Comparison of ENCODE assay signal across 24 cellular contexts in the genomic region with DNA sequence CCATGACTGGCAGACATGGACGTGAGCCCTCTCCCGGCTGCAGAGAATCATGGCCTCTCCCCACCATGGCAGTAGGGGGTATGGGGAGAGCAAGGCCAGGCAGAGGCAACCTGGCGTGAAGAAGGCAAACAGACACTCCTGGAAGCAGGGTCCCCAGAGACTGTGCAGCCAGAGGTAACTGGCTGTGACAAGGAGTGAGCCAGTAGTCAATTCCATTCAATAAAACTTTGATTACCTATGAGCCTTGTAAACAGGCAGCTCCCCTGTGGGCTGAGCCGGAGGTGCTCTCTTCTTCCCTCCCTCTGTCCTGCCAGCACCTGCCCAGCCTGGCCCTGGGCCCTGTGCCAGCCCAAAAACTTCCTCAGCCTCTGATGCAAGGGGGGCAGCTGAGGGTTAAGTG. TPM values are rescaled to one million over a fixed set of nuclear protein-coding genes. Genes with fewer than 3 reads are reported as not detected.
A peak's percentile ranks its signal among the peaks of the same experiment; 100 is the strongest.
DNase-seq lines count a peak whose midpoint lies in the region; FAIRE-seq and TF ChIP-seq lines count a peak whose summit lies in the region.
"Had no signal": no experiment of that assay in that cellular context is flagged by ENCODE, and none has a peak within 500 bp of the region (broad histone marks: within the 10 kb centered on the region; RNA-seq: fewer than 3 reads in every experiment).

No MANE protein-coding gene starts in this region.

- H3K36me3 ChIP-seq in BE2C (no peaks in the 10 kb centered on the region), WERI-Rb-1 (peaks cover 4% of the 10 kb centered on the region; the same call in 1 of the 2 replicates)
- H3K36me3 ChIP-seq: uterus had no signal

- H3K27me3 ChIP-seq in BE2C (no peaks in the 10 kb centered on the region), WERI-Rb-1 (ENCODE audit: insufficient read depth, low read depth, severe bottlenecking) (no peaks in the 10 kb centered on the region)
- H3K27me3 ChIP-seq: uterus had no signal

- H3K4me3 ChIP-seq in BE2C (ENCODE audit: low read depth, low read length) (no peak overlapping the region), WERI-Rb-1 (ENCODE audit: low read depth, low read length) (no peak overlapping the region)
- H3K4me3 ChIP-seq: uterus had no signal

- peak; percentile 63 for DNase-seq in BE2C
- DNase-seq in NCI-H1436 (lab: John Stamatoyannopoulos, UW): peak; percentile 94
- peak; percentile 38 for DNase-seq in NCI-H2196 treated with DMSO at 0.1 percent for 48 hours (lab: John Stamatoyannopoulos, UW; ENCODE audit: unreplicated experiment)
- DNase-seq in WERI-Rb-1: no peak
- DNase-seq in CD1c-positive myeloid dendritic cell (ENCODE audit: extremely low spot score): no peak
- DNase-seq in activated T-cell treated with anti-CD3 and anti-CD28 coated beads, Interleukin-2, amount 50 U/mL, for 48 hours: no peak
- no peak for DNase-seq in NOMO-1 treated with DMSO at 0.1 percent for 48 hours (lab: John Stamatoyannopoulos, UW; ENCODE audit: unreplicated experiment)
- DNase-seq in frontal cortex (ENCODE audit: low spot score in 2 of 2): no peak
- DNase-seq: 8988T; activated CD8-positive, alpha-beta T cell treated with anti-CD3 and anti-CD28 coated beads for 36 hours; activated naive CD4-positive, alpha-beta T cell treated with anti-CD3 and anti-CD28 coated beads, Interleukin-2, amount 50 U/mL, for 16 hours; activated T-cell treated with anti-CD3 and anti-CD28 coated beads, Interleukin-2, amount 50 U/mL, for 1 hour; aorta; erythroblast; foreskin melanocyte; HCEC 1CT; IMR-90; kidney glomerular epithelial cell; NCI-H226; stimulated activated CD4-positive, alpha-beta T cell treated with anti-CD3 and anti-CD28 coated beads, Interleukin-12 subunit alpha, Interleukin-12 subunit beta, amount 100 ng/mL, for 4 hours; stimulated activated CD8-positive, alpha-beta memory T cell treated with anti-CD3 and anti-CD28 coated beads, Interleukin-4, amount 100 ng/mL, for 48 hours; uterus had no signal

- TF ChIP-seq CTCF in BE2C (IDR thresholded peaks at IDR 0.05; ENCODE audit: low read depth, low read length) (no peak), WERI-Rb-1 (IDR thresholded peaks at IDR 0.05; ENCODE audit: low read depth, low read length) (no peak)

- no peak for FAIRE-seq in frontal cortex (lab: Jason Lieb, UNC)
- FAIRE-seq: G401.6 had no signal

- H3K4me1 ChIP-seq in BE2C: peaks cover 42% of the 10 kb centered on the region
- H3K4me1 ChIP-seq: uterus had no signal

- peak overlapping the region; percentile 25 for H3K27ac ChIP-seq in WERI-Rb-1
- H3K27ac ChIP-seq: uterus had no signal

- no peaks in the 10 kb centered on the region for H3K9me3 ChIP-seq in BE2C
- H3K9me3 ChIP-seq in WERI-Rb-1 (ENCODE audit: severe bottlenecking): no peaks in the 10 kb centered on the region
- H3K9me3 ChIP-seq: uterus had no signal

RNA-seq across cellular contexts. Expression of gene LRRN2, which starts 35.8 kb away (rescaled TPM):
- 31.0 TPM for polyA plus RNA-seq in BE2C (2012; ENCODE audit: insufficient read depth, insufficient read length, low read depth)
- 7.7 TPM for total RNA-seq in frontal cortex
- total RNA-seq: activated CD8-positive, alpha-beta T cell treated with anti-CD3 and anti-CD28 coated beads for 36 hours; IMR-90 had no signal
- polyA plus RNA-seq: aorta, BJ, IMR-90 had no signal

Comparison
In these comparisons a context has a peak if more than half of its experiments do, and no peak if none do; other contexts are left out.
1. DNase-seq: peak in BE2C (single experiment), NCI-H1436 (single experiment) and NCI-H2196 treated with DMSO at 0.1 percent for 48 hours (single experiment); none in WERI-Rb-1 (single experiment), CD1c-positive myeloid dendritic cell (single experiment), activated T-cell treated with anti-CD3 and anti-CD28 coated beads, Interleukin-2, amount 50 U/mL, for 48 hours (0 of 2), NOMO-1 treated with DMSO at 0.1 percent for 48 hours (single experiment) and frontal cortex (0 of 2).